In the genomic region with DNA sequence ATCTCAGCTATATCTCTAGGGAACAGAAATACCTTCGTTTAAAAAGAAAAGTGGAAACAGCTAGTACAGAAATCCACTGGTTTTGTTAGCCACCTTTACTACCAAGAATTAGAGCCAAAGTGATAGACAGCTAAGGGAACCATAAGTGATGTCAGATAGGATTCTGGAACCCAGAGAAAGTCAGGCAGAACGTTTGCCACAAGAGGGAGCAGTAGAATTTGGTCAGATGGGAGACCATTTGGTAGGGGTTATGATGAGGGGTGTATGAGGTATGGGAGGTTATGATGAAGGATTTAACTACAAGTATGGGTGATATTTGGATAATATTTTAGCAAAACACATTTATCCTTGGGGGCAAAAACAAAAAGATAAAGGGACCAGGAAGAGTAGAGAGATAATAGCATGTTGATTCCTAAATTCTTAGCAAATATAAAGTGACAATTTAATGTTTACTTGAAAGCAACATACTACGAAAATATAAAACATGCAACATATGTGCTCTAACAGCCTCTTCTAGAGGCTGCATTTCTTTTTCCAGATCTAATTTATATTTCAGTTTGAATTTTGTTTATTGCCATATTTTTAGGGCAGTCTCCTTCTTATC, we compare ENCODE assay signal across 8 cellular contexts. TPM values are rescaled to one million over a fixed set of nuclear protein-coding genes. Genes with fewer than 3 reads are reported as not detected.
DNase-seq lines count a peak whose midpoint lies in the region; ATAC-seq, FAIRE-seq and TF ChIP-seq lines count a peak whose summit lies in the region.

No MANE protein-coding gene starts in this region.

- POLR2A ChIA-PET in CD8-positive, alpha-beta T cell (lab: Charles Lee), result no interaction called here

- H2AFZ ChIP-seq in Karpas-422 (ENCODE audit: low read length), result no peak overlapping the region

- H3K27ac ChIP-seq in Karpas-422 (ENCODE audit: low read length) (no peak overlapping the region), SJCRH30 (no peak overlapping the region), coronary artery (no peak overlapping the region)
- H3K27ac ChIP-seq in CD8-positive, alpha-beta T cell (ENCODE audit: low read depth, low read length), result no peak overlapping the region

- no peaks in the 10 kb centered on the region for H3K4me1 ChIP-seq in Karpas-422 (ENCODE audit: low read length)
- peaks cover 6% of the 10 kb centered on the region; the same call in 1 of the 2 replicates for H3K4me1 ChIP-seq in SJCRH30
- H3K4me1 ChIP-seq in CD8-positive, alpha-beta T cell (ENCODE audit: insufficient read depth, low read length), result no peaks in the 10 kb centered on the region

- H3K4me1 Mint-ChIP-seq in CD8-positive, alpha-beta T cell (ENCODE audit: low read depth), result peaks cover 15% of the 10 kb centered on the region

- H3K4me3 Mint-ChIP-seq in CD8-positive, alpha-beta T cell, result no peak overlapping the region

- no peaks in the 10 kb centered on the region for H3K9me2 ChIP-seq in Karpas-422 (replicated peaks; ENCODE audit: insufficient read depth, low read length)

- no peak for ATAC-seq in CD8-positive, alpha-beta T cell
- ATAC-seq in GM21825 (IDR thresholded peaks at IDR 0.05; ENCODE audit: unreplicated experiment) (no peak), GM21423 (IDR thresholded peaks at IDR 0.05; ENCODE audit: unreplicated experiment) (no peak)

- H3K79me2 ChIP-seq in Karpas-422 (ENCODE audit: low read length), result no peaks in the 10 kb centered on the region

- H3K36me3 ChIP-seq in Karpas-422 (ENCODE audit: insufficient read depth, low read length), result no peaks in the 10 kb centered on the region
- no peaks in the 10 kb centered on the region for H3K36me3 ChIP-seq in SJCRH30
- no peaks in the 10 kb centered on the region for H3K36me3 ChIP-seq in CD8-positive, alpha-beta T cell (ENCODE audit: insufficient read depth, low read length)

- H4K20me1 ChIP-seq in Karpas-422 (ENCODE audit: insufficient read depth, low read depth, low read length), result no peaks in the 10 kb centered on the region

- intact Hi-C loops in CD8-positive, alpha-beta T cell (cut with DNase I, micrococcal nuclease), result no loop called here

- H3K36me3 Mint-ChIP-seq in CD8-positive, alpha-beta T cell, result no peaks in the 10 kb centered on the region

- H3K27me3 ChIP-seq in Karpas-422 (ENCODE audit: low read length), result no peaks in the 10 kb centered on the region
- H3K27me3 ChIP-seq in SJCRH30, result no peaks in the 10 kb centered on the region
- H3K27me3 ChIP-seq in CD8-positive, alpha-beta T cell (ENCODE audit: insufficient read depth, low read length), result no peaks in the 10 kb centered on the region

- no peaks in the 10 kb centered on the region for H3K9me3 Mint-ChIP-seq in CD8-positive, alpha-beta T cell

- CTCF ChIA-PET in CD8-positive, alpha-beta T cell (lab: Charles Lee), result interaction anchor here (0.8 kb wide), 1 partner anchor 12 kb away, joined by 3 read pairs; no protein-coding TSS in a partner anchor

- peak; percentile 92 for FAIRE-seq in G401.6 (lab: Jason Lieb, UNC)

- no peak overlapping the region for H3K4me2 ChIP-seq in Karpas-422 (ENCODE audit: low read depth, low read length, poor library complexity, severe bottlenecking)

- H3K27me3 Mint-ChIP-seq in CD8-positive, alpha-beta T cell (ENCODE audit: low read depth), result peaks cover 22% of the 10 kb centered on the region

- no peaks in the 10 kb centered on the region for H3K9me3 ChIP-seq in Karpas-422 (ENCODE audit: low read length)
- H3K9me3 ChIP-seq in SJCRH30 (replicated peaks), result no peaks in the 10 kb centered on the region
- H3K9me3 ChIP-seq in CD8-positive, alpha-beta T cell (ENCODE audit: low read length), result no peaks in the 10 kb centered on the region

- H3K4me3 ChIP-seq in Karpas-422 (ENCODE audit: low read length) (no peak overlapping the region), SJCRH30 (no peak overlapping the region), coronary artery (no peak overlapping the region)
- H3K4me3 ChIP-seq in CD8-positive, alpha-beta T cell (ENCODE audit: low read depth, low read length), result no peak overlapping the region

- H3K27ac Mint-ChIP-seq in CD8-positive, alpha-beta T cell, result no peak overlapping the region

- no peak overlapping the region for H3K9ac ChIP-seq in Karpas-422 (ENCODE audit: low read length)

- TF ChIP-seq CTCF in CD8-positive, alpha-beta T cell (IDR thresholded peaks at IDR 0.05), result no peak
- no peak for TF ChIP-seq CTCF in coronary artery (IDR thresholded peaks at IDR 0.05)

- DNase-seq in Karpas-422 (peak; percentile 76), SJCRH30 (peak; percentile 43 to 75), inferior parietal cortex (ENCODE audit: extremely low spot score) (peak; percentile 58), coronary artery (ENCODE audit: low spot score) (no peak)
- no peak for DNase-seq in CD8-positive, alpha-beta T cell

RNA-seq across cellular contexts. Expression of a gene that starts 3.3 kb away (rescaled TPM):
- total RNA-seq in Karpas-422 (2014; rRNA removed; shearing (Covaris generic); ENCODE audit: low replicate concordance), result not detected in 2 replicates
- 27.1 and 27.7 TPM in 2 replicates for total RNA-seq in SJCRH30 (2014; rRNA removed; shearing (Covaris generic))
- total RNA-seq in CD8-positive, alpha-beta T cell, result not detected

Comparison
In these comparisons a context has a peak if more than half of its experiments do, and no peak if none do; other contexts are left out.
1. DNase-seq: peak in Karpas-422 (single experiment), SJCRH30 (2 of 2) and inferior parietal cortex (single experiment); none in CD8-positive, alpha-beta T cell (0 of 7) and coronary artery (single experiment).
2. RNA of a gene that starts 3.3 kb away (total RNA-seq): 27.1 to 27.7 TPM in SJCRH30; not detected in CD8-positive, alpha-beta T cell and not detected in Karpas-422; every median in the first group is over 10 times any median in the second.